ENCODE assay signal across 12 cellular contexts in genomic region chr2:127035212-127035611, GRCh38.
DNase-seq lines count a peak whose midpoint lies in the region; ATAC-seq, FAIRE-seq and TF ChIP-seq lines count a peak whose summit lies in the region.
"Had no signal": no experiment of that assay in that cellular context is flagged by ENCODE, and none has a peak within 500 bp of the region (broad histone marks: within the 10 kb centered on the region; RNA-seq: fewer than 3 reads in every experiment).

No MANE protein-coding gene starts in this region.

- H3K36me3 ChIP-seq in GM12878 (ENCODE audit: control insufficient read depth in 2 of 2, insufficient read depth in 2 of 2, low read length in 1 of 2): no peaks in the 10 kb centered on the region
- no peaks in the 10 kb centered on the region for H3K36me3 ChIP-seq in MM.1S (replicated peaks; ENCODE audit: insufficient read depth, low read length)
- no peaks in the 10 kb centered on the region for H3K36me3 ChIP-seq in HAP-1 (replicated peaks)
- H3K36me3 ChIP-seq: tibial nerve had no signal

- POLR2A ChIA-PET in GM12878 (lab: Charles Lee): interaction anchor here (0.5 kb wide), 1 partner anchor 847 kb away, joined by 3 read pairs; no protein-coding TSS in a partner anchor

- no peak overlapping the region for H3K4me2 ChIP-seq in GM12878 (ENCODE audit: control insufficient read depth, insufficient read depth)
- H3K4me2 ChIP-seq in MM.1S (ENCODE audit: low read depth, low read length): no peak overlapping the region

- intact Hi-C loops in GM12878 (cut with micrococcal nuclease; ENCODE audit: unreplicated experiment): loop anchor here (5.0 kb wide), 1 partner anchor 63 kb away; no protein-coding TSS in a partner anchor

- RAD21 ChIA-PET in GM12878 (lab: Charles Lee; ENCODE audit: unreplicated experiment): interaction anchor here (1.2 to 1.6 kb wide), 2 partner anchors 33 to 35 kb away, joined by 3 read pairs; no protein-coding TSS in a partner anchor

- no peak for TF ChIP-seq EP300 in GM12878 (IDR thresholded peaks at IDR 0.05; ENCODE audit: borderline replicate concordance in 1 of 2, control insufficient read depth in 1 of 2, low read depth in 2 of 2, low read length in 2 of 2)

- no peaks in the 10 kb centered on the region for H3K27me3 ChIP-seq in GM12878 (replicated peaks in 1 of 2; ENCODE audit: control insufficient read depth in 2 of 2, insufficient read depth in 2 of 2, low read length in 1 of 2)
- no peaks in the 10 kb centered on the region for H3K27me3 ChIP-seq in MM.1S (replicated peaks; ENCODE audit: insufficient read depth, low read length)
- 0 out of 2 replicates have a peak, but pooled peaks cover 2% of the 10 kb centered on the region for H3K27me3 ChIP-seq in HAP-1 (ENCODE audit: low read depth)
- H3K27me3 ChIP-seq: tibial nerve had no signal

- no TSS peak for BruUV-seq in GM12878 (replicated peaks; lab: Mats Ljungman, UMichigan)

- no peak for FAIRE-seq in GM12878 (lab: Jason Lieb, UNC)
- FAIRE-seq: frontal cortex had no signal

- no peaks in the 10 kb centered on the region for H3K9me2 ChIP-seq in MM.1S (replicated peaks; ENCODE audit: insufficient read depth, low read length)

- no peaks in the 10 kb centered on the region for H3K79me2 ChIP-seq in GM12878 (ENCODE audit: control insufficient read depth, insufficient read depth, low read length)
- no peaks in the 10 kb centered on the region for H3K79me2 ChIP-seq in MM.1S (ENCODE audit: low read length)

- H3K9me3 ChIP-seq in GM12878 (replicated peaks; ENCODE audit: control insufficient read depth, insufficient read depth, low read length) (peaks cover 2% of the 10 kb centered on the region; the same call in 2 of the 3 replicates), MM.1S (replicated peaks; ENCODE audit: insufficient read depth, low read length) (no peaks in the 10 kb centered on the region), HAP-1 (no peaks in the 10 kb centered on the region)
- H3K9me3 ChIP-seq: tibial nerve had no signal

- H3K4me1 ChIP-seq in GM12878 (ENCODE audit: control insufficient read depth, insufficient read depth, low read length): peaks cover 10% of the 10 kb centered on the region
- H3K4me1 ChIP-seq in MM.1S (ENCODE audit: low read length): no peaks in the 10 kb centered on the region
- no peaks in the 10 kb centered on the region for H3K4me1 ChIP-seq in HAP-1
- H3K4me1 ChIP-seq: tibial nerve had no signal

- no peaks in the 10 kb centered on the region for H3F3A ChIP-seq in MM.1S (ENCODE audit: insufficient read depth, low read length)

- in situ Hi-C loops in GM12878 (cut with MboI): no loop called here
- in situ Hi-C loops in HAP-1 (cut with MboI; ENCODE audit: low sequenced_read_pairs): no loop called here

- TF ChIP-seq CTCF in GM12873 (IDR thresholded peaks at IDR 0.05; ENCODE audit: insufficient read depth, low read depth, low read length, missing control alignments) (peak; percentile 9), GM12878 (IDR thresholded peaks at IDR 0.05 in 2 of 3, conservative IDR thresholded peaks at IDR 0.05 in 1 of 3; ENCODE audit: control insufficient read depth in 2 of 3, extremely low read depth in 1 of 3, insufficient read depth in 1 of 3, low read depth in 3 of 3, low read length in 3 of 3) (peak in 1 of 3 experiments; percentile 6; a peak in 1 of 6 replicates), MM.1S (IDR thresholded peaks at IDR 0.05; ENCODE audit: low read length) (no peak)

- peak; percentile 79 for ATAC-seq in GM19463 (IDR thresholded peaks at IDR 0.05; ENCODE audit: unreplicated experiment)
- ATAC-seq in HG02970 (IDR thresholded peaks at IDR 0.05; ENCODE audit: low FRiP score, unreplicated experiment): peak; percentile 67
- ATAC-seq in GM12878: peak; percentile 75
- ATAC-seq: natural killer cell treated with Interleukin-12 subunit alpha and Interleukin-12 subunit beta and Interleukin-15 and Interleukin-18, amount 100 ng/mL, for 72 hours had no signal

- H3K4me3 ChIP-seq in GM12878: no peak overlapping the region
- H3K4me3 ChIP-seq in MM.1S (ENCODE audit: low read length): no peak overlapping the region
- H3K4me3 ChIP-seq in HAP-1: no peak overlapping the region
- H3K4me3 ChIP-seq: tibial nerve had no signal

- WGBS in GM12878 (ENCODE audit: insufficient coverage, insufficient replicate concordance, low lambda C conversion rate, missing lambda C conversion rate): 65% methylated on average over 10 of the region's 10 CpGs

- H3K27ac ChIP-seq in GM12878 (ENCODE audit: control insufficient read depth, insufficient read depth) (no peak overlapping the region), MM.1S (ENCODE audit: low read length) (no peak overlapping the region)
- H3K27ac ChIP-seq: tibial nerve had no signal

- H2AFZ ChIP-seq in GM12878 (ENCODE audit: control insufficient read depth, low read depth, low read length) (no peak overlapping the region), MM.1S (ENCODE audit: low read length) (no peak overlapping the region)

- no peaks in the 10 kb centered on the region for H4K20me1 ChIP-seq in GM12878 (ENCODE audit: control insufficient read depth, insufficient read depth)
- H4K20me1 ChIP-seq in MM.1S (ENCODE audit: insufficient read depth, low read length): no peaks in the 10 kb centered on the region

- CTCF ChIA-PET in GM12878 (lab: Yijun Ruan, JAX): interaction anchor here (1.2 to 2.8 kb wide), 2 partner anchors 33 to 64 kb away, joined by 3 to 9 read pairs; no protein-coding TSS in a partner anchor

- TF ChIP-seq RAD21 in GM12878 (IDR thresholded peaks at IDR 0.05; ENCODE audit: insufficient read depth, low read depth, low read length): no peak

- no peak for TF ChIP-seq POLR2A in GM12878 (IDR thresholded peaks at IDR 0.05; ENCODE audit: low read depth, low read length)

- DNase-seq in GM12878 (ENCODE audit: low read depth, low spot score) (no peak), MM.1S (no peak), HAP-1 (ENCODE audit: low spot score in 2 of 2) (no peak), dermis blood vessel endothelial cell (no peak)
- no peak for DNase-seq in activated naive CD4-positive, alpha-beta T cell treated with anti-CD3 and anti-CD28 coated beads, Interleukin-2, amount 50 U/mL, for 16 hours
- DNase-seq: NCI-H345 had no signal

- no peak overlapping the region for H3K9ac ChIP-seq in GM12878 (ENCODE audit: control insufficient read depth, insufficient read depth, low read length)
- H3K9ac ChIP-seq in MM.1S (ENCODE audit: low read length): no peak overlapping the region

- SMC1A ChIA-PET in GM12878 (lab: Charles Lee; ENCODE audit: uncharacterized antibody, unreplicated experiment): interaction anchor here (1.6 kb wide), 1 partner anchor 8 kb away, joined by 4 read pairs; no protein-coding TSS in a partner anchor

TF ChIP-seq in GM12878, 131 proteins besides CTCF, POLR2A, EP300 and RAD21:
- TF ChIP-seq IRF4 (IDR thresholded peaks at IDR 0.05; ENCODE audit: low read depth, low read length): no peak
- TF ChIP-seq NR2C2 (IDR thresholded peaks at IDR 0.05; ENCODE audit: borderline replicate concordance, control insufficient read depth, insufficient read length, low read depth): no peak
- TF ChIP-seq, protein P1, sequence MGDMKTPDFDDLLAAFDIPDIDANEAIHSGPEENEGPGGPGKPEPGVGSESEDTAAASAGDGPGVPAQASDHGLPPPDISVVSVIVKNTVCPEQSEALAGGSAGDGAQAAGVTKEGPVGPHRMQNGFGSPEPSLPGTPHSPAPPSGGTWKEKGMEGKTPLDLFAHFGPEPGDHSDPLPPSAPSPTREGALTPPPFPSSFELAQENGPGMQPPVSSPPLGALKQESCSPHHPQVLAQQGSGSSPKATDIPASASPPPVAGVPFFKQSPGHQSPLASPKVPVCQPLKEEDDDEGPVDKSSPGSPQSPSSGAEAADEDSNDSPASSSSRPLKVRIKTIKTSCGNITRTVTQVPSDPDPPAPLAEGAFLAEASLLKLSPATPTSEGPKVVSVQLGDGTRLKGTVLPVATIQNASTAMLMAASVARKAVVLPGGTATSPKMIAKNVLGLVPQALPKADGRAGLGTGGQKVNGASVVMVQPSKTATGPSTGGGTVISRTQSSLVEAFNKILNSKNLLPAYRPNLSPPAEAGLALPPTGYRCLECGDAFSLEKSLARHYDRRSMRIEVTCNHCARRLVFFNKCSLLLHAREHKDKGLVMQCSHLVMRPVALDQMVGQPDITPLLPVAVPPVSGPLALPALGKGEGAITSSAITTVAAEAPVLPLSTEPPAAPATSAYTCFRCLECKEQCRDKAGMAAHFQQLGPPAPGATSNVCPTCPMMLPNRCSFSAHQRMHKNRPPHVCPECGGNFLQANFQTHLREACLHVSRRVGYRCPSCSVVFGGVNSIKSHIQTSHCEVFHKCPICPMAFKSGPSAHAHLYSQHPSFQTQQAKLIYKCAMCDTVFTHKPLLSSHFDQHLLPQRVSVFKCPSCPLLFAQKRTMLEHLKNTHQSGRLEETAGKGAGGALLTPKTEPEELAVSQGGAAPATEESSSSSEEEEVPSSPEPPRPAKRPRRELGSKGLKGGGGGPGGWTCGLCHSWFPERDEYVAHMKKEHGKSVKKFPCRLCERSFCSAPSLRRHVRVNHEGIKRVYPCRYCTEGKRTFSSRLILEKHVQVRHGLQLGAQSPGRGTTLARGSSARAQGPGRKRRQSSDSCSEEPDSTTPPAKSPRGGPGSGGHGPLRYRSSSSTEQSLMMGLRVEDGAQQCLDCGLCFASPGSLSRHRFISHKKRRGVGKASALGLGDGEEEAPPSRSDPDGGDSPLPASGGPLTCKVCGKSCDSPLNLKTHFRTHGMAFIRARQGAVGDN (IDR thresholded peaks at IDR 0.05): no peak
- TF ChIP-seq JUND (IDR thresholded peaks at IDR 0.05; ENCODE audit: low read depth, low read length): no peak
